ENCODE assay signal across 2 cellular contexts in the genomic region with DNA sequence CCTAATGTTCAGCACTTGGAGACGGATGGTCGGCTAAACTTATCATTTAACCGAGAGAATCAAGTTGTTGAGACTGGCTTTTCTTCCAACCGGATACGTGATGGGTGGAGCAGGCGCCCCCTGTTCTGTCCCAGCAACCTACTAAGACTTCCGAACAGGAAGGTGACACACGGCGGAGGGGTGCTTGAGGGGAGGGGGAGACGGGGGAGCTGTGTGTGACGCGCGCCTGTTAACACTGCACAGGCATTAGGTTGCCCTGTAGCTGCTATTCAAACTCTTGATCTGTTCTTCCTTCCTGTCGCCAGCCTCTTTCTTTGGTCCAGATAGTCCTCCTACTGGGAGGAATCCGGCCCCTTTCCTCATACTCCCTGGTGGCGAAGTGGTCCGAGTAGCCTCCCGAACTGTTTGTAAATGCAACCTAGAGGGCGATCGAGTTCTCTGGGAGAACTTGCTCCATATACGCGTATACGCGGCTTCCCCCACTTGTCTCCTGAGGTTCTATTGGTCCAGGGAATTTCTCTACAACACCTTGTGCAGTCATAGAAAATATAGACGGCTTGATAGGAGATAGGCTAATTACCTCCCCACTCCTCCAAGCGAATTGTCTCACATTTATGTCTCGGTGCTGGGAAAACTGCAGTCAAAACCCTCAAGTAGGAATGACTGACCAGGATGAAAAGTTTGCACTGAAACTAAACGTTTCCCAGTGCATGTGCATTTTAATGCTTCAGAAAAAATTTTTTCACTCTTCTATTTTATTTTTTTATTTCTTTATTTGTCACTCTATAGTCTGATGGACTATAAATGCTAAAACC.
TF ChIP-seq lines count a peak whose summit lies in the region.

No MANE protein-coding gene starts in this region.

TF ChIP-seq in HCT116, 20 proteins besides CTCF, POLR2A, EP300 and RAD21 (continued from another document):
- TF ChIP-seq YY1 (IDR thresholded peaks at IDR 0.05; ENCODE audit: extremely low read depth, insufficient replicate concordance, low read depth, low read length) (peak; percentile 13), EGR1 (IDR thresholded peaks at IDR 0.05; ENCODE audit: low read depth) (no peak), ZFX (IDR thresholded peaks at IDR 0.05) (no peak), MAX (IDR thresholded peaks at IDR 0.05) (peak; percentile 40; the same call in 1 of the 2 replicates), TCF7L2 (IDR thresholded peaks at IDR 0.05; ENCODE audit: borderline replicate concordance, extremely low read depth, insufficient read depth, insufficient read length) (peak; percentile 7), SP1 (IDR thresholded peaks at IDR 0.05; ENCODE audit: low read depth) (peak; percentile 21; the same call in 1 of the 2 replicates)
TF ChIP-seq in HCT116: peak in this region for 5.

TF ChIP-seq in endothelial cell of umbilical vein, 7 proteins besides CTCF, POLR2A, EP300 and RAD21 (continued from another document):
- TF ChIP-seq MYC (IDR thresholded peaks at IDR 0.05; ENCODE audit: low read depth, low read length) (peak; percentile 38), JUN (IDR thresholded peaks at IDR 0.05; ENCODE audit: borderline replicate concordance, insufficient read depth, insufficient read length, low read depth) (peak; percentile 74), POLR2AphosphoS5 (IDR thresholded peaks at IDR 0.05; ENCODE audit: insufficient read depth, low read depth, low read length) (peak; percentile 97), MAX (IDR thresholded peaks at IDR 0.05; ENCODE audit: insufficient read depth, insufficient read length) (no peak), GATA2 (IDR thresholded peaks at IDR 0.05; ENCODE audit: insufficient read depth, insufficient read length, low read depth, low read length) (peak; percentile 82)
